21 cellular contexts compared by ENCODE assay signal in the genomic region with DNA sequence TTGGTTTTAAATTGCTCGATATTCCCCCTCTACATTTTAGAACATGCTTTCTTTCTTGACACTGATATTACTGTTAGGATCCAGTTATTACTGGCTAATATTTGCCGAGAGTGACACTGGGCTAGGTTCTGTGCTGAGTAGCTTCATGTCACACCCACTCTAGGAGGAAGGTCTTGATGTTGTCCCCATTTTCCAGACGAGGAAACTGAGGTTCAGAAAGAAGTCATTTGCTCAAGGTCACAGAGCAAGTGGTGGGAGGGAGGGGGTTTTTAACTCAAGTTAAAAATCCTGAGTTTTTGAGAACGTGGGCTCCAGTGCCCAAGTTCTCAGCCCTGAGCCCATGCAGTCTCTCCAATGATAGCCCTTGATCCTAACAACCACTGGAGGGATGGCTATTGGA. TPM values are rescaled to one million over a fixed set of nuclear protein-coding genes. Genes with fewer than 3 reads are reported as not detected.
A peak's percentile ranks its signal among the peaks of the same experiment; 100 is the strongest.
DNase-seq lines count a peak whose midpoint lies in the region; ATAC-seq, FAIRE-seq and TF ChIP-seq lines count a peak whose summit lies in the region.
"Had no signal": no experiment of that assay in that cellular context is flagged by ENCODE, and none has a peak within 500 bp of the region (broad histone marks: within the 10 kb centered on the region; RNA-seq: fewer than 3 reads in every experiment).

No MANE protein-coding gene starts in this region.

- H3K36me3 ChIP-seq in IMR-90 (ENCODE audit: control insufficient read depth, insufficient read depth, low read length) (peaks cover 63% of the 10 kb centered on the region), brain microvascular endothelial cell (replicated peaks) (peaks cover 95% of the 10 kb centered on the region), HepG2 (replicated peaks in 1 of 2; ENCODE audit: control insufficient read depth in 1 of 2, insufficient read depth in 2 of 2, low read length in 2 of 2) (peaks cover 5 to 11% of the 10 kb centered on the region in 2 experiments; a peak in 4 of 5 replicates), uterus (no peaks in the 10 kb centered on the region)

- H2AFZ ChIP-seq in IMR-90 (replicated peaks; ENCODE audit: low read length, poor library complexity) (peak overlapping the region; percentile 21), HepG2 (ENCODE audit: low read length) (no peak overlapping the region)

- TF ChIP-seq RAD21 in IMR-90 (IDR thresholded peaks at IDR 0.05; ENCODE audit: low read length) (no peak), HepG2 (CRISPR knock-in tag; IDR thresholded peaks at IDR 0.05) (no peak)

- peak overlapping the region; percentile 66; the same call in 1 of the 2 replicates for H3K4ac ChIP-seq in IMR-90 (ENCODE audit: low read depth, low read length)

- no peak overlapping the region for H4K91ac ChIP-seq in IMR-90 (ENCODE audit: insufficient read depth, low read depth, low read length)

- TF ChIP-seq EP300 in HepG2 (IDR thresholded peaks at IDR 0.05; ENCODE audit: low read depth in 2 of 2, low read length in 2 of 2), result no peak
- no peak for TF ChIP-seq EP300 in HepG2 (CRISPR knock-in tag; IDR thresholded peaks at IDR 0.05; ENCODE audit: borderline replicate concordance)

- no peak overlapping the region for H4K5ac ChIP-seq in IMR-90 (ENCODE audit: low read depth, low read length)

- H2BK15ac ChIP-seq in IMR-90 (ENCODE audit: low read depth, low read length), result 0 out of 3 replicates have a peak overlapping the region, but pooled peaks have one; percentile 19

- H3K9me3 Mint-ChIP-seq in stimulated activated naive B cell treated with anti-CD40 and anti-IgM and Interleukin-4, amounts not matched to agents 10 μg/mL and 1 μg/mL and 100 μg/mL, for 72 hours, result peaks cover 0 to 2% of the 10 kb centered on the region in 2 donors
- H3K9me3 Mint-ChIP-seq: CD8-positive, alpha-beta T cell; T-cell had no signal

- no peak overlapping the region for H3K14ac ChIP-seq in IMR-90 (replicated peaks; ENCODE audit: low read depth, low read length)

- H3K9me1 ChIP-seq in IMR-90 (ENCODE audit: insufficient read depth, low read length), result peaks cover 30% of the 10 kb centered on the region

- in situ Hi-C loops in IMR-90 (cut with MboI; ENCODE audit: low sequenced_read_pairs) (no loop called here), brain microvascular endothelial cell (cut with HindIII; ENCODE audit: low pct_ligation_motif_present, low sequenced_read_pairs) (no loop called here), HepG2 (cut with HindIII; ENCODE audit: extremely low pct_ligation_motif_present, low pct_unique_long_range_greater_than_20kb) (no loop called here), ACHN (cut with HindIII; ENCODE audit: low pct_ligation_motif_present, low pct_unique_long_range_greater_than_20kb, low sequenced_read_pairs) (no loop called here)

- H3K4me1 ChIP-seq in IMR-90 (ENCODE audit: control insufficient read depth, insufficient read depth, low read length), result peaks cover 17% of the 10 kb centered on the region
- peaks cover 39% of the 10 kb centered on the region for H3K4me1 ChIP-seq in HepG2 (ENCODE audit: insufficient read depth, low read length)
- peaks cover 3 to 14% of the 10 kb centered on the region in 2 donors for H3K4me1 ChIP-seq in uterus

- H3K4me3 ChIP-seq in IMR-90 (ENCODE audit: insufficient read depth, low read depth, low read length) (no peak overlapping the region), brain microvascular endothelial cell (ENCODE audit: low read depth, low read length) (no peak overlapping the region), HepG2 (replicated peaks in 1 of 3; ENCODE audit: insufficient read depth in 1 of 3, low read depth in 2 of 3, low read length in 3 of 3) (no peak overlapping the region), uterus (no peak overlapping the region)

- no TSS peak for BruUV-seq in IMR-90 (replicated peaks; lab: Mats Ljungman, UMichigan)
- BruUV-seq in HepG2 (replicated peaks; lab: Mats Ljungman, UMichigan), result no TSS peak

- no peak overlapping the region for H3K18ac ChIP-seq in IMR-90 (ENCODE audit: low read depth, low read length)

- H2BK5ac ChIP-seq in IMR-90 (ENCODE audit: low read depth, low read length, poor library complexity, severe bottlenecking), result no peak overlapping the region

- H3K36me3 Mint-ChIP-seq in stimulated activated naive B cell treated with anti-CD40 and anti-IgM and Interleukin-4, amounts not matched to agents 10 μg/mL and 1 μg/mL and 100 μg/mL, for 72 hours, result peaks cover 3 to 11% of the 10 kb centered on the region in 2 donors
- H3K36me3 Mint-ChIP-seq: CD8-positive, alpha-beta T cell; T-cell had no signal

- H3K9me3 ChIP-seq in IMR-90 (ENCODE audit: control insufficient read depth, insufficient read depth, low read length), result no peaks in the 10 kb centered on the region
- no peaks in the 10 kb centered on the region for H3K9me3 ChIP-seq in HepG2 (ENCODE audit: low read length)
- no peaks in the 10 kb centered on the region for H3K9me3 ChIP-seq in uterus

- peaks cover 0 to 6% of the 10 kb centered on the region in 2 donors for H3K4me1 Mint-ChIP-seq in stimulated activated naive B cell treated with anti-CD40 and anti-IgM and Interleukin-4, amounts not matched to agents 10 μg/mL and 1 μg/mL and 100 μg/mL, for 72 hours
- H3K4me1 Mint-ChIP-seq: T-cell had no signal

- H3K4me3 Mint-ChIP-seq in stimulated activated naive B cell treated with anti-CD40 and anti-IgM and Interleukin-4, amounts not matched to agents 10 μg/mL and 1 μg/mL and 100 μg/mL, for 72 hours, result no peak overlapping the region
- H3K4me3 Mint-ChIP-seq: B cell; CD8-positive, alpha-beta T cell; T-cell had no signal

- POLR2A ChIA-PET in IMR-90 (lab: Charles Lee; ENCODE audit: unreplicated experiment), result no interaction called here
- POLR2A ChIA-PET in HepG2 (lab: Yijun Ruan, JAX), result interaction anchor here (1.2 to 4.1 kb wide), 2 partner anchors 23 to 36 kb away, joined by 8 to 44 read pairs; no protein-coding TSS in a partner anchor

- H3K4me2 ChIP-seq in IMR-90 (ENCODE audit: low read depth, low read length) (no peak overlapping the region), HepG2 (ENCODE audit: low read depth, low read length) (no peak overlapping the region)

- TF ChIP-seq CTCF in IMR-90 (conservative IDR thresholded peaks at IDR 0.05; ENCODE audit: low read depth, low read length), result no peak
- no peak for TF ChIP-seq CTCF in brain microvascular endothelial cell (IDR thresholded peaks at IDR 0.05; ENCODE audit: low read depth, low read length, missing control alignments)
- no peak for TF ChIP-seq CTCF in HepG2 (CRISPR knock-in tag; IDR thresholded peaks at IDR 0.05)
- TF ChIP-seq CTCF in uterus (IDR thresholded peaks at IDR 0.05), result no peak

- DNase-seq in IMR-90 (no peak), brain microvascular endothelial cell (no peak), HepG2 (ENCODE audit: low spot score) (no peak), uterus (no peak), NCI-H146 treated with DMSO at 0.1 percent for 48 hours (lab: John Stamatoyannopoulos, UW; ENCODE audit: unreplicated experiment) (no peak), ACHN (no peak)
- DNase-seq in stimulated activated naive B cell treated with anti-CD40 and anti-IgM and Interleukin-4, amounts not matched to agents 10 μg/mL and 1 μg/mL and 100 μg/mL, for 72 hours, result no peak
- DNase-seq: CD8-positive, alpha-beta T cell; DMS79 treated with DMSO at 0.1 percent for 48 hours; H7; Karpas-422; NCI-H1092 treated with DMSO at 0.1 percent for 48 hours; NCI-H1436 treated with DMSO at 0.1 percent for 48 hours; NCI-H1930; NCI-H2107; NCI-H446; NCI-H774; T-cell had no signal

- H2AK9ac ChIP-seq in IMR-90 (replicated peaks; ENCODE audit: low read depth, low read length, poor library complexity), result no peak overlapping the region

- peak overlapping the region; percentile 23; the same call in 1 of the 2 replicates for H2BK20ac ChIP-seq in IMR-90 (ENCODE audit: low read depth, low read length)

- TF ChIP-seq POLR2A in IMR-90 (IDR thresholded peaks at IDR 0.05; ENCODE audit: low read depth, low read length) (no peak), HepG2 (IDR thresholded peaks at IDR 0.05; ENCODE audit: insufficient read depth in 1 of 2, low read depth in 2 of 2, low read length in 2 of 2) (no peak), uterus (IDR thresholded peaks at IDR 0.05) (no peak)

- H3K79me2 ChIP-seq in HepG2 (ENCODE audit: insufficient read depth, low read length), result no peaks in the 10 kb centered on the region

- peak overlapping the region; percentile 55; the same call in 1 of the 2 replicates for H2AK5ac ChIP-seq in IMR-90 (ENCODE audit: low read depth, low read length)

- intact Hi-C loops in IMR-90 (cut with micrococcal nuclease) (no loop called here), HepG2 (cut with micrococcal nuclease; ENCODE audit: unreplicated experiment) (no loop called here), uterus (cut with DNase I; ENCODE audit: low total_unique reads) (no loop called here)

- peaks cover 4 to 32% of the 10 kb centered on the region in 2 experiments; a peak in 3 of 4 replicates for H3K79me1 ChIP-seq in IMR-90 (ENCODE audit: low read depth in 1 of 2, low read length in 2 of 2)

- dilution Hi-C loops in IMR-90 (cut with HindIII; ENCODE audit: low sequenced_read_pairs, unreplicated experiment), result no loop called here

- H3K27me3 ChIP-seq in IMR-90 (ENCODE audit: control insufficient read depth, insufficient read depth, low read length) (no peaks in the 10 kb centered on the region), brain microvascular endothelial cell (replicated peaks) (no peaks in the 10 kb centered on the region), HepG2 (ENCODE audit: control insufficient read depth in 1 of 2, insufficient read depth in 2 of 2, low read length in 2 of 2) (no peaks in the 10 kb centered on the region), uterus (no peaks in the 10 kb centered on the region)

- no peak overlapping the region for H3K56ac ChIP-seq in IMR-90 (ENCODE audit: extremely low read depth, insufficient read depth, low read length)

- no peak overlapping the region for H3K27ac Mint-ChIP-seq in stimulated activated naive B cell treated with anti-CD40 and anti-IgM and Interleukin-4, amounts not matched to agents 10 μg/mL and 1 μg/mL and 100 μg/mL, for 72 hours
- H3K27ac Mint-ChIP-seq: B cell; CD8-positive, alpha-beta T cell; T-cell had no signal

- no CpG with 5 or more reads among the region's 4 CpGs for WGBS in IMR-90 (ENCODE audit: extremely low coverage in 2 of 2, insufficient read length in 1 of 2), 2 experiments
- WGBS in HepG2 (ENCODE audit: low lambda C conversion rate), result 96% methylated on average over 4 of the region's 4 CpGs

- H2BK120ac ChIP-seq in IMR-90 (ENCODE audit: low read depth, low read length), result no peak overlapping the region

- H3K27ac ChIP-seq in IMR-90 (ENCODE audit: insufficient read depth, low read length) (no peak overlapping the region), brain microvascular endothelial cell (peak overlapping the region; percentile 8), HepG2 (ENCODE audit: extremely low read length, insufficient read depth, low read length) (no peak overlapping the region), uterus (peak overlapping the region; percentile 73 to 84)
- H3K27ac ChIP-seq: C4-2B had no signal

- CTCF ChIA-PET in IMR-90 (lab: Yijun Ruan, JAX) (no interaction called here), HepG2 (lab: Yijun Ruan, JAX; ENCODE audit: low intra/inter-chr PET ratio, low total read pairs) (no interaction called here)

- H3K9ac ChIP-seq in IMR-90 (ENCODE audit: low read depth, low read length), result no peak overlapping the region
- H3K9ac ChIP-seq in HepG2 (ENCODE audit: insufficient read depth, low read depth, low read length), result no peak overlapping the region

- FAIRE-seq in HepG2 (lab: Jason Lieb, UNC), result no peak
- FAIRE-seq: GM12892 had no signal

- H3K27me3 Mint-ChIP-seq in stimulated activated naive B cell treated with anti-CD40 and anti-IgM and Interleukin-4, amounts not matched to agents 10 μg/mL and 1 μg/mL and 100 μg/mL, for 72 hours, result peaks cover 16 to 24% of the 10 kb centered on the region in 2 donors
- H3K27me3 Mint-ChIP-seq: B cell had no signal

- H4K20me1 ChIP-seq in IMR-90 (ENCODE audit: insufficient read depth, low read length), result no peaks in the 10 kb centered on the region
- no peaks in the 10 kb centered on the region for H4K20me1 ChIP-seq in HepG2 (ENCODE audit: insufficient read depth, low read length)

- no peak for ATAC-seq in IMR-90 (ENCODE audit: low read depth)
- no peak for ATAC-seq in HepG2
- no peak for ATAC-seq in stimulated activated naive B cell treated with anti-CD40 and anti-IgM and Interleukin-4, amounts not matched to agents 10 μg/mL and 1 μg/mL and 100 μg/mL, for 72 hours (replicated peaks)
- ATAC-seq: CD8-positive, alpha-beta T cell; T-cell had no signal

- H4K8ac ChIP-seq in IMR-90 (ENCODE audit: low read depth in 2 of 2, low read length in 2 of 2), result peak overlapping the region in 1 of 2 experiments; percentile 53; a peak in 1 of 4 replicates

- no peak overlapping the region for H3K23ac ChIP-seq in IMR-90 (ENCODE audit: low read depth, low read length)

RNA-seq across cellular contexts. Expression of gene TGM2, which starts 18.9 kb away (rescaled TPM):
- total RNA-seq in IMR-90 (2012; rRNA removed) (237 and 268 TPM in 2 replicates), HepG2 (2016; rRNA removed; fragmentation: Illumina TruSeq; extraction: Trizol) (4.2 and 4.5 TPM in 2 replicates), uterus (100 to 1,000 TPM; 136 to 639 (median 209) TPM)
- polyA plus RNA-seq in IMR-90 (2012; rRNA removed) (239 and 292 TPM in 2 replicates), HepG2 (2011; rRNA removed) (46.4 and 52.3 TPM in 2 replicates)
- 370 and 502 TPM in 2 replicates for polyA plus RNA-seq in IMR-90 (2012; cell fraction: cytosol; rRNA removed)
- polyA plus RNA-seq in IMR-90 (2012; cell fraction: nucleus; rRNA removed; ENCODE audit: low replicate concordance), result 218 and 328 TPM in 2 replicates
- 0.61 and 0.88 TPM in 2 replicates for total RNA-seq in HepG2 (2016; cell fraction: cytosol; rRNA removed; fragmentation: Illumina TruSeq; extraction: Trizol; ENCODE audit: low read depth)
- 3.3 and 4.3 TPM in 2 replicates for total RNA-seq in HepG2 (2016; cell fraction: insoluble cytoplasmic fraction; rRNA removed; fragmentation: Illumina TruSeq; extraction: Trizol)
- 2.1 and 2.3 TPM in 2 replicates for total RNA-seq in HepG2 (2016; cell fraction: membrane; rRNA removed; fragmentation: Illumina TruSeq; extraction: Trizol)
- total RNA-seq in HepG2 (2016; cell fraction: nucleus; rRNA removed; fragmentation: Illumina TruSeq; extraction: Trizol), result 4.3 and 4.5 TPM in 2 replicates
- 39.7 and 45.8 TPM in 2 replicates for polyA plus RNA-seq in HepG2 (2011; cell fraction: cytosol; rRNA removed)
- polyA plus RNA-seq in HepG2 (2011; cell fraction: nucleus; rRNA removed), result 48.4 and 54.8 TPM in 2 replicates
- 14.4 and 32.4 TPM in 2 replicates for polyA plus RNA-seq in HepG2 (2012)
- polyA plus RNA-seq in HepG2 (2016; cell fraction: cytosol; fragmentation: Illumina TruSeq; extraction: Trizol; ENCODE audit: low read depth), result 1.5 and 1.8 TPM in 2 replicates
- 5.3 and 7.5 TPM in 2 replicates for polyA plus RNA-seq in HepG2 (2016; cell fraction: insoluble cytoplasmic fraction; fragmentation: Illumina TruSeq; extraction: Trizol; ENCODE audit: low read depth)
- polyA plus RNA-seq in HepG2 (2016; cell fraction: membrane; fragmentation: Illumina TruSeq; extraction: Trizol; ENCODE audit: low read depth), result 2.5 TPM in 2 replicates
- polyA plus RNA-seq in HepG2 (2016; cell fraction: nucleus; fragmentation: Illumina TruSeq; extraction: Trizol; ENCODE audit: insufficient read depth, low read depth), result 7.7 and 9.8 TPM in 2 replicates
- 39.1 and 112 TPM in 2 replicates for polyA minus RNA-seq in HepG2 (2011; rRNA and poly(A)+ RNA removed; ENCODE audit: low replicate concordance)
- polyA minus RNA-seq in HepG2 (2011; cell fraction: cytosol; rRNA and poly(A)+ RNA removed), result 43.5 and 48.8 TPM in 2 replicates
- 26.7 and 32.2 TPM in 2 replicates for polyA minus RNA-seq in HepG2 (2011; cell fraction: nucleus; rRNA and poly(A)+ RNA removed)
- total RNA-seq: CD8-positive, alpha-beta T cell had no signal

Comparison
In these comparisons a context has a peak if more than half of its experiments do, and no peak if none do; other contexts are left out.
1. H3K27ac ChIP-seq: peak in brain microvascular endothelial cell (single experiment) and uterus (2 of 2); none in IMR-90 (single experiment) and HepG2 (single experiment).
2. RNA of gene TGM2, which starts 18.9 kb away (total RNA-seq): 136 to 639 TPM in uterus and 237 to 268 TPM in IMR-90; 0.61 to 4.5 TPM in HepG2; every median in the first group is over 10 times any median in the second.